In genomic region chr3:46893146-46893748, GRCh38 we compare ENCODE assay signal across 16 cellular contexts. TPM values are rescaled to one million over a fixed set of nuclear protein-coding genes. Genes with fewer than 3 reads are reported as not detected.
DNase-seq lines count a peak whose midpoint lies in the region; ATAC-seq and TF ChIP-seq lines count a peak whose summit lies in the region.
"Had no signal": no experiment of that assay in that cellular context is flagged by ENCODE, and none has a peak within 500 bp of the region (broad histone marks: within the 10 kb centered on the region; RNA-seq: fewer than 3 reads in every experiment).

No MANE protein-coding gene starts in this region.

- WGBS in hepatocyte (ENCODE audit: low lambda C conversion rate, missing lambda C conversion rate): 74% methylated on average over 6 of the region's 6 CpGs
- WGBS in spleen, 5 donors: 69 to 85% (median 78%) methylated on average over 6 of the region's 6 CpGs

- H3K27ac Mint-ChIP-seq in GM23338: no peak overlapping the region
- H3K27ac Mint-ChIP-seq in activated T-helper 17 cell treated with anti-CD3 and anti-CD28 coated beads, Interleukin-2, amount 50 U/mL, for 72 hours: no peak overlapping the region
- H3K27ac Mint-ChIP-seq: activated naive CD8-positive, alpha-beta T cell treated with anti-CD3 and anti-CD28 coated beads, Interleukin-2, amount 50 U/mL, for 24 hours; CD8-positive, alpha-beta memory T cell; stimulated activated naive B cell treated with anti-CD40 and anti-IgM and Interleukin-4, amounts not matched to agents 10 μg/mL and 1 μg/mL and 100 μg/mL, for 72 hours had no signal

- H3K79me2 ChIP-seq in GM23338 (replicated peaks; ENCODE audit: insufficient read depth) (no peaks in the 10 kb centered on the region), hepatocyte (peaks cover 8% of the 10 kb centered on the region)

- TF ChIP-seq POLR2A in spleen (IDR thresholded peaks at IDR 0.05): no peak

- H3K4me1 ChIP-seq in GM23338 (ENCODE audit: insufficient read depth): peaks cover 14% of the 10 kb centered on the region
- H3K4me1 ChIP-seq in hepatocyte (ENCODE audit: insufficient read depth): peaks cover 26% of the 10 kb centered on the region
- peaks cover 6 to 75% (median 28%) of the 10 kb centered on the region in 6 donors for H3K4me1 ChIP-seq in spleen
- H3K4me1 ChIP-seq: psoas muscle had no signal

- no peaks in the 10 kb centered on the region for H3F3A ChIP-seq in GM23338 (replicated peaks; ENCODE audit: low read depth)

- H2AFZ ChIP-seq in GM23338 (peak overlapping the region; percentile 99), hepatocyte (no peak overlapping the region)

- H3K4me3 Mint-ChIP-seq in GM23338: peak overlapping the region; percentile 77
- H3K4me3 Mint-ChIP-seq in activated T-helper 17 cell treated with anti-CD3 and anti-CD28 coated beads, Interleukin-2, amount 50 U/mL, for 72 hours: peak overlapping the region; percentile 0
- H3K4me3 Mint-ChIP-seq: activated naive CD8-positive, alpha-beta T cell treated with anti-CD3 and anti-CD28 coated beads, Interleukin-2, amount 50 U/mL, for 24 hours had no signal

- no peaks in the 10 kb centered on the region for H3K9me3 ChIP-seq in hepatocyte (ENCODE audit: low read depth)
- H3K9me3 ChIP-seq in spleen: no peaks in the 10 kb centered on the region
- H3K9me3 ChIP-seq: psoas muscle had no signal

- no peaks in the 10 kb centered on the region for H3K36me3 Mint-ChIP-seq in GM23338 (ENCODE audit: low read depth)
- no peaks in the 10 kb centered on the region for H3K36me3 Mint-ChIP-seq in activated T-helper 17 cell treated with anti-CD3 and anti-CD28 coated beads, Interleukin-2, amount 50 U/mL, for 72 hours (ENCODE audit: low read depth)
- H3K36me3 Mint-ChIP-seq: CD8-positive, alpha-beta memory T cell; IgD-negative memory B cell; stimulated activated naive B cell treated with anti-CD40 and anti-IgM and Interleukin-4, amounts not matched to agents 10 μg/mL and 1 μg/mL and 100 μg/mL, for 72 hours had no signal

- intact Hi-C loops in spleen (cut with DNase I; ENCODE audit: low total_unique reads): no loop called here

- H3K4me3 ChIP-seq in GM23338 (peak overlapping the region; percentile 69), hepatocyte (no peak overlapping the region), spleen (peak overlapping the region in 1 of 8 donors; percentile 70)

- H3K9me2 ChIP-seq in GM23338 (ENCODE audit: insufficient read depth) (no peaks in the 10 kb centered on the region), hepatocyte (replicated peaks; ENCODE audit: insufficient read depth) (no peaks in the 10 kb centered on the region)

- H3K27me3 Mint-ChIP-seq in GM23338 (ENCODE audit: insufficient read depth, low read depth, poor library complexity): peaks cover 63% of the 10 kb centered on the region
- peaks cover 28% of the 10 kb centered on the region for H3K27me3 Mint-ChIP-seq in activated T-helper 17 cell treated with anti-CD3 and anti-CD28 coated beads, Interleukin-2, amount 50 U/mL, for 72 hours

- DNase-seq in GM23338 (ENCODE audit: low spot score): peak; percentile 28
- no peak for DNase-seq in hepatocyte (ENCODE audit: low spot score)
- DNase-seq in spleen: peak; percentile 35
- DNase-seq in islet precursor cell: no peak
- no peak for DNase-seq in NCI-H526 treated with DMSO at 0.1 percent for 48 hours (lab: John Stamatoyannopoulos, UW)
- DNase-seq in NCI-H1092 treated with DMSO at 0.1 percent for 48 hours (lab: John Stamatoyannopoulos, UW): no peak
- DNase-seq: activated CD4-positive, alpha-beta T cell treated with anti-CD3 and anti-CD28 coated beads for 48 hours; activated naive CD8-positive, alpha-beta T cell treated with anti-CD3 and anti-CD28 coated beads, Interleukin-2, amount 50 U/mL, for 24 hours; CD8-positive, alpha-beta memory T cell; NCI-H1436 treated with DMSO at 0.1 percent for 48 hours; stimulated activated CD4-positive, alpha-beta T cell treated with anti-CD3 and anti-CD28 coated beads, Interleukin-4, amount 100 ng/mL, for 24 hours; stimulated activated naive B cell treated with anti-CD40 and anti-IgM and Interleukin-4, amounts not matched to agents 10 μg/mL and 1 μg/mL and 100 μg/mL, for 72 hours had no signal

- peaks cover 59% of the 10 kb centered on the region for H3K27me3 ChIP-seq in GM23338 (ENCODE audit: insufficient read depth)
- no peaks in the 10 kb centered on the region for H3K27me3 ChIP-seq in hepatocyte
- H3K27me3 ChIP-seq in spleen (replicated peaks in 1 of 7): peaks cover 0 to 77% (median 10%) of the 10 kb centered on the region in 7 donors

- peak overlapping the region; percentile 91 for H3K4me2 ChIP-seq in GM23338
- H3K4me2 ChIP-seq in hepatocyte: peak overlapping the region; percentile 86

- peaks cover 11% of the 10 kb centered on the region for H3K4me1 Mint-ChIP-seq in GM23338
- H3K4me1 Mint-ChIP-seq in activated T-helper 17 cell treated with anti-CD3 and anti-CD28 coated beads, Interleukin-2, amount 50 U/mL, for 72 hours: no peaks in the 10 kb centered on the region

- no peaks in the 10 kb centered on the region for H3K36me3 ChIP-seq in GM23338 (ENCODE audit: insufficient read depth)
- H3K36me3 ChIP-seq in hepatocyte (replicated peaks; ENCODE audit: insufficient read depth, low read depth): no peaks in the 10 kb centered on the region
- no peaks in the 10 kb centered on the region for H3K36me3 ChIP-seq in spleen

- H3K27ac ChIP-seq in GM23338 (ENCODE audit: low read depth): no peak overlapping the region
- no peak overlapping the region for H3K27ac ChIP-seq in hepatocyte
- H3K27ac ChIP-seq in spleen: peak overlapping the region in 2 of 8 donors; percentile 32 to 34
- H3K27ac ChIP-seq: psoas muscle had no signal

- ATAC-seq in GM23338: peak; percentile 3
- no peak for ATAC-seq in activated T-helper 17 cell treated with anti-CD3 and anti-CD28 coated beads, Interleukin-2, amount 50 U/mL, for 72 hours (replicated peaks)
- ATAC-seq: activated naive CD8-positive, alpha-beta T cell treated with anti-CD3 and anti-CD28 coated beads, Interleukin-2, amount 50 U/mL, for 24 hours had no signal

- H4K20me1 ChIP-seq in GM23338 (replicated peaks; ENCODE audit: insufficient read depth) (no peaks in the 10 kb centered on the region), hepatocyte (ENCODE audit: insufficient read depth, poor library complexity, severe bottlenecking) (peaks cover 10% of the 10 kb centered on the region)

- TF ChIP-seq CTCF in GM23338 (conservative IDR thresholded peaks at IDR 0.05; ENCODE audit: low read depth in 2 of 2) (no peak), hepatocyte (IDR thresholded peaks at IDR 0.05; ENCODE audit: poor library complexity) (no peak), spleen (IDR thresholded peaks at IDR 0.05 in 8 of 11, conservative IDR thresholded peaks at IDR 0.05 in 3 of 11) (no peak)

- H3K9me3 Mint-ChIP-seq in GM23338: no peaks in the 10 kb centered on the region
- no peaks in the 10 kb centered on the region for H3K9me3 Mint-ChIP-seq in activated T-helper 17 cell treated with anti-CD3 and anti-CD28 coated beads, Interleukin-2, amount 50 U/mL, for 72 hours
- H3K9me3 Mint-ChIP-seq: activated naive CD8-positive, alpha-beta T cell treated with anti-CD3 and anti-CD28 coated beads, Interleukin-2, amount 50 U/mL, for 24 hours; CD8-positive, alpha-beta memory T cell; stimulated activated naive B cell treated with anti-CD40 and anti-IgM and Interleukin-4, amounts not matched to agents 10 μg/mL and 1 μg/mL and 100 μg/mL, for 72 hours had no signal

TF ChIP-seq in GM23338, 12 proteins besides CTCF, POLR2A, EP300 and RAD21:
- TF ChIP-seq ZNF331 (CRISPR knock-in tag; IDR thresholded peaks at IDR 0.05; ENCODE audit: low read depth): no peak
TF ChIP-seq in GM23338: peak in this region for 0.

RNA-seq across cellular contexts. Expression of gene PTH1R, which starts 15.7 kb away (rescaled TPM):
- total RNA-seq in GM23338 (2014; rRNA removed; shearing (Covaris generic)): 1.3 and 5.7 TPM in 2 replicates
- 1.1 and 1.9 TPM in 2 replicates for polyA plus RNA-seq in GM23338 (2016; fragmentation: Nextera tagmentation; extraction: Ambion mirVana)
- not detected for total RNA-seq in activated T-helper 17 cell treated with anti-CD3 and anti-CD28 coated beads, Interleukin-2, amount 50 U/mL, for 72 hours
- 13.9 and 14.5 TPM in 2 replicates for total RNA-seq in hepatocyte
- 29.4 and 31.0 TPM in 2 replicates for polyA plus RNA-seq in hepatocyte
- total RNA-seq in spleen: 10 to 100 TPM in 6 of 7 donors, 1 to 10 TPM in 1; 5.1 to 38.7 (median 21.9) TPM
- 100 to 1,000 TPM in 1 of 3 donors, 10 to 100 TPM in 2; 61.8 to 190 (median 67.1) TPM for polyA plus RNA-seq in spleen
- total RNA-seq: CD8-positive, alpha-beta memory T cell; T-helper 2 cell treated with Interferon-gamma antibody and Interleukin-4, amounts not matched to agents 100 ng/mL and 5 ng/mL, for 36 hours had no signal
- polyA plus RNA-seq: CD8-positive, alpha-beta memory T cell; IgD-negative memory B cell had no signal

RNA-seq across cellular contexts. Expression of gene MYL3, which starts 30.0 kb away (rescaled TPM):
- total RNA-seq in GM23338 (2014; rRNA removed; shearing (Covaris generic)): not detected in 2 replicates
- 1.0 TPM in 1 of 2 replicates, not detected in the other for polyA plus RNA-seq in GM23338 (2016; fragmentation: Nextera tagmentation; extraction: Ambion mirVana)
- total RNA-seq in activated T-helper 17 cell treated with anti-CD3 and anti-CD28 coated beads, Interleukin-2, amount 50 U/mL, for 72 hours: not detected
- 5.8 and 9.5 TPM in 2 replicates for total RNA-seq in hepatocyte
- 7.4 and 9.7 TPM in 2 replicates for polyA plus RNA-seq in hepatocyte
- total RNA-seq in spleen: 10 to 100 TPM in 2 of 7 donors, 1 to 10 TPM in 5; 1.9 to 16.2 (median 7.3) TPM
- polyA plus RNA-seq in spleen: 1 to 10 TPM; 2.6 to 6.7 (median 5.3) TPM
- total RNA-seq: CD8-positive, alpha-beta memory T cell; T-helper 2 cell treated with Interferon-gamma antibody and Interleukin-4, amounts not matched to agents 100 ng/mL and 5 ng/mL, for 36 hours had no signal
- polyA plus RNA-seq: CD8-positive, alpha-beta memory T cell; IgD-negative memory B cell had no signal

Comparison
In these comparisons a context has a peak if more than half of its experiments do, and no peak if none do; other contexts are left out.
1. DNase-seq: peak in GM23338 (single experiment) and spleen (single experiment); none in hepatocyte (single experiment), islet precursor cell (single experiment), NCI-H526 treated with DMSO at 0.1 percent for 48 hours (single experiment) and NCI-H1092 treated with DMSO at 0.1 percent for 48 hours (single experiment).